In genomic region chr3:120177151-120177550, GRCh38 we compare ENCODE assay signal across 8 cellular contexts.
A peak's percentile ranks its signal among the peaks of the same experiment; 100 is the strongest.
DNase-seq lines count a peak whose midpoint lies in the region; ATAC-seq and TF ChIP-seq lines count a peak whose summit lies in the region.

No MANE protein-coding gene starts in this region.

- H3K9me3 ChIP-seq in Caco-2: no peaks in the 10 kb centered on the region

- POLR2A ChIA-PET in Caco-2 (lab: Charles Lee): no interaction called here

- no peak for TF ChIP-seq CTCF in Caco-2 (IDR thresholded peaks at IDR 0.05; ENCODE audit: insufficient read depth in 1 of 2, low read depth in 1 of 2, low read length in 1 of 2, severe bottlenecking in 1 of 2, unreplicated experiment in 1 of 2)
- TF ChIP-seq CTCF in endothelial cell (IDR thresholded peaks at IDR 0.05; ENCODE audit: unreplicated experiment): no peak
- TF ChIP-seq CTCF in nephron (IDR thresholded peaks at IDR 0.05; ENCODE audit: unreplicated experiment in 3 of 3): no peak

- H3K27me3 Mint-ChIP-seq in Caco-2 (ENCODE audit: insufficient read depth, unreplicated experiment): no peaks in the 10 kb centered on the region
- H3K27me3 Mint-ChIP-seq in endothelial cell (ENCODE audit: unreplicated experiment): no peaks in the 10 kb centered on the region
- no peaks in the 10 kb centered on the region for H3K27me3 Mint-ChIP-seq in nephron (ENCODE audit: low read depth)
- peaks cover 9% of the 10 kb centered on the region for H3K27me3 Mint-ChIP-seq in activated T-cell treated with anti-CD3 and anti-CD28 coated beads, Interleukin-2, amount 50 U/mL, for 72 hours (ENCODE audit: low read depth)

- no TSS peak for BruUV-seq in Caco-2 (replicated peaks; lab: Mats Ljungman, UMichigan)

- no peak for DNase-seq in Caco-2
- peak; percentile 87 for DNase-seq in NCI-H2029 treated with DMSO at 0.1 percent for 48 hours (lab: John Stamatoyannopoulos, UW)
- DNase-seq in endothelial cell (ENCODE audit: low spot score): peak; percentile 19
- DNase-seq in activated T-cell treated with anti-CD3 and anti-CD28 coated beads, Interleukin-2, amount 50 U/mL, for 72 hours: no peak
- no peak for DNase-seq in HuH-7 (ENCODE audit: low spot score)

- H3K4me3 Mint-ChIP-seq in Caco-2 (ENCODE audit: unreplicated experiment) (no peak overlapping the region), endothelial cell (ENCODE audit: unreplicated experiment) (peak overlapping the region; percentile 8), nephron (no peak overlapping the region)
- H3K4me3 Mint-ChIP-seq in activated T-cell treated with anti-CD3 and anti-CD28 coated beads, Interleukin-2, amount 50 U/mL, for 72 hours: no peak overlapping the region

- peaks cover 25% of the 10 kb centered on the region for H3K4me1 ChIP-seq in Caco-2

- H3K27ac Mint-ChIP-seq in Caco-2 (ENCODE audit: unreplicated experiment) (peak overlapping the region; percentile 59), endothelial cell (ENCODE audit: unreplicated experiment) (peak overlapping the region; percentile 85), nephron (peak overlapping the region; percentile 53 to 74 (median 72))
- H3K27ac Mint-ChIP-seq in activated T-cell treated with anti-CD3 and anti-CD28 coated beads, Interleukin-2, amount 50 U/mL, for 72 hours: no peak overlapping the region

- no peaks in the 10 kb centered on the region for H3K9me3 Mint-ChIP-seq in Caco-2 (ENCODE audit: unreplicated experiment)
- no peaks in the 10 kb centered on the region for H3K9me3 Mint-ChIP-seq in endothelial cell (ENCODE audit: unreplicated experiment)
- no peaks in the 10 kb centered on the region for H3K9me3 Mint-ChIP-seq in nephron
- H3K9me3 Mint-ChIP-seq in activated T-cell treated with anti-CD3 and anti-CD28 coated beads, Interleukin-2, amount 50 U/mL, for 72 hours: no peaks in the 10 kb centered on the region

- H3K4me1 Mint-ChIP-seq in Caco-2 (ENCODE audit: low read depth, unreplicated experiment) (peaks cover 24% of the 10 kb centered on the region), endothelial cell (ENCODE audit: unreplicated experiment) (peaks cover 20% of the 10 kb centered on the region), nephron (peaks cover 20% of the 10 kb centered on the region)
- no peaks in the 10 kb centered on the region for H3K4me1 Mint-ChIP-seq in activated T-cell treated with anti-CD3 and anti-CD28 coated beads, Interleukin-2, amount 50 U/mL, for 72 hours (ENCODE audit: low read depth)

- no peaks in the 10 kb centered on the region for H3K36me3 ChIP-seq in Caco-2 (ENCODE audit: control insufficient read depth, insufficient read depth, low read length)

- H3K36me3 Mint-ChIP-seq in Caco-2 (ENCODE audit: insufficient read depth, unreplicated experiment): peaks cover 5% of the 10 kb centered on the region
- H3K36me3 Mint-ChIP-seq in endothelial cell (ENCODE audit: low read depth, unreplicated experiment): no peaks in the 10 kb centered on the region
- H3K36me3 Mint-ChIP-seq in nephron (ENCODE audit: low read depth): no peaks in the 10 kb centered on the region
- H3K36me3 Mint-ChIP-seq in activated T-cell treated with anti-CD3 and anti-CD28 coated beads, Interleukin-2, amount 50 U/mL, for 72 hours (ENCODE audit: insufficient read depth in 2 of 2): no peaks in the 10 kb centered on the region

- H3K4me3 ChIP-seq in Caco-2 (ENCODE audit: low read depth, low read length): no peak overlapping the region

- CTCF ChIA-PET in Caco-2 (lab: Charles Lee): no interaction called here

- intact Hi-C loops in Caco-2 (cut with micrococcal nuclease; ENCODE audit: unreplicated experiment): no loop called here

- ATAC-seq in GM18517 (IDR thresholded peaks at IDR 0.05; ENCODE audit: unreplicated experiment): no peak
- ATAC-seq in activated T-cell treated with anti-CD3 and anti-CD28 coated beads, Interleukin-2, amount 50 U/mL, for 72 hours (replicated peaks in 1 of 2): no peak
- ATAC-seq in GM19452 (IDR thresholded peaks at IDR 0.05; ENCODE audit: unreplicated experiment): no peak

- H3K27me3 ChIP-seq in Caco-2 (replicated peaks; ENCODE audit: control insufficient read depth, insufficient read depth, low read length): no peaks in the 10 kb centered on the region

Comparison
In these comparisons a context has a peak if more than half of its experiments do, and no peak if none do; other contexts are left out.
1. DNase-seq: peak in NCI-H2029 treated with DMSO at 0.1 percent for 48 hours (single experiment) and endothelial cell (single experiment); none in Caco-2 (0 of 2), activated T-cell treated with anti-CD3 and anti-CD28 coated beads, Interleukin-2, amount 50 U/mL, for 72 hours (0 of 2) and HuH-7 (single experiment).